8 cellular contexts compared by ENCODE assay signal in genomic region chr12:75489613-75490210, GRCh38. TPM values are rescaled to one million over a fixed set of nuclear protein-coding genes. Genes with fewer than 3 reads are reported as not detected.
A peak's percentile ranks its signal among the peaks of the same experiment; 100 is the strongest.
DNase-seq lines count a peak whose midpoint lies in the region; TF ChIP-seq lines count a peak whose summit lies in the region.

No MANE protein-coding gene starts in this region.

- no peaks in the 10 kb centered on the region for H3K27me3 Mint-ChIP-seq in CD4-positive, alpha-beta memory T cell

- TF ChIP-seq CTCF in SK-N-SH (IDR thresholded peaks at IDR 0.05) = no peak
- TF ChIP-seq CTCF in fibroblast of lung (conservative IDR thresholded peaks at IDR 0.05 in 1 of 2, IDR thresholded peaks at IDR 0.05 in 1 of 2; ENCODE audit: low read depth in 1 of 2, low read length in 2 of 2) = no peak
- no peak for TF ChIP-seq CTCF in suprapubic skin (IDR thresholded peaks at IDR 0.05)
- TF ChIP-seq CTCF in tibial nerve (IDR thresholded peaks at IDR 0.05) = no peak

- no peaks in the 10 kb centered on the region for H3K9me2 ChIP-seq in GM23248 (ENCODE audit: insufficient read depth)
- no peaks in the 10 kb centered on the region for H3K9me2 ChIP-seq in SK-N-SH

- peaks cover 73% of the 10 kb centered on the region for H3F3A ChIP-seq in GM23248 (ENCODE audit: insufficient read depth)
- H3F3A ChIP-seq in SK-N-SH (replicated peaks; ENCODE audit: insufficient read depth) = peaks cover 62% of the 10 kb centered on the region

- H3K4me3 Mint-ChIP-seq in CD4-positive, alpha-beta memory T cell = peak overlapping the region in 7 of 8 donors; percentile 2 to 72 (median 28)

- no peaks in the 10 kb centered on the region for H3K27me3 ChIP-seq in CD4-positive, alpha-beta memory T cell (ENCODE audit: insufficient read depth, low read length)
- no peaks in the 10 kb centered on the region for H3K27me3 ChIP-seq in GM23248 (replicated peaks; ENCODE audit: insufficient read depth)
- H3K27me3 ChIP-seq in SK-N-SH (ENCODE audit: insufficient read depth) = no peaks in the 10 kb centered on the region
- H3K27me3 ChIP-seq in fibroblast of lung (ENCODE audit: control insufficient read depth, insufficient read depth, low read length) = no peaks in the 10 kb centered on the region
- H3K27me3 ChIP-seq in suprapubic skin = no peaks in the 10 kb centered on the region
- H3K27me3 ChIP-seq in tibial nerve = no peaks in the 10 kb centered on the region

- no peak overlapping the region for H3K9ac ChIP-seq in GM23248
- H3K9ac ChIP-seq in SK-N-SH = peak overlapping the region; percentile 26; the same call in 1 of the 2 replicates
- H3K9ac ChIP-seq in fibroblast of lung (ENCODE audit: insufficient read depth, low read length) = no peak overlapping the region

- peaks cover 19% of the 10 kb centered on the region for H3K36me3 ChIP-seq in CD4-positive, alpha-beta memory T cell (ENCODE audit: insufficient read depth, low read length)
- H3K36me3 ChIP-seq in GM23248 (ENCODE audit: low read depth) (peaks cover 60% of the 10 kb centered on the region), SK-N-SH (replicated peaks in 1 of 2; ENCODE audit: control insufficient read depth in 1 of 2, insufficient read depth in 2 of 2, low read length in 1 of 2) (peaks cover 18 to 62% of the 10 kb centered on the region in 2 experiments), fibroblast of lung (ENCODE audit: control insufficient read depth, insufficient read depth, low read length) (peaks cover 3% of the 10 kb centered on the region), suprapubic skin (peaks cover 7% of the 10 kb centered on the region), tibial nerve (peaks cover 0 to 11% (median 0%) of the 10 kb centered on the region in 3 donors)

- H2AFZ ChIP-seq in GM23248 (peak overlapping the region; percentile 37), SK-N-SH (ENCODE audit: low read depth) (peak overlapping the region; percentile 22), fibroblast of lung (ENCODE audit: low read length) (no peak overlapping the region)

- peaks cover 55% of the 10 kb centered on the region for H3K4me1 ChIP-seq in CD4-positive, alpha-beta memory T cell (ENCODE audit: insufficient read depth, low read length)
- H3K4me1 ChIP-seq in GM23248 (ENCODE audit: insufficient read depth) (peaks cover 45% of the 10 kb centered on the region), SK-N-SH (ENCODE audit: control insufficient read depth in 1 of 2, insufficient read depth in 2 of 2, low read depth in 1 of 2, low read length in 1 of 2) (peaks cover 0 to 27% of the 10 kb centered on the region in 2 experiments; a peak in 3 of 4 replicates), fibroblast of lung (ENCODE audit: control insufficient read depth, extremely low read depth, insufficient read depth, low read length) (peaks cover 7% of the 10 kb centered on the region), suprapubic skin (peaks cover 3% of the 10 kb centered on the region), tibial nerve (no peaks in the 10 kb centered on the region)

- peak overlapping the region; percentile 57 to 92 (median 83) for H3K27ac Mint-ChIP-seq in CD4-positive, alpha-beta memory T cell

- WGBS in GM23248 (ENCODE audit: low coverage in 1 of 2, low lambda C conversion rate in 2 of 2, missing lambda C conversion rate in 2 of 2), 2 experiments = 22 to 23% methylated on average over 7 of the region's 7 CpGs
- WGBS in SK-N-SH (ENCODE audit: low lambda C conversion rate) = 32% methylated on average over 7 of the region's 7 CpGs
- WGBS in suprapubic skin = 54% methylated on average over 7 of the region's 7 CpGs
- 61 to 65% methylated on average over 7 of the region's 7 CpGs for WGBS in tibial nerve, 2 donors

- TF ChIP-seq POLR2A in suprapubic skin (IDR thresholded peaks at IDR 0.05) (no peak), tibial nerve (IDR thresholded peaks at IDR 0.05) (no peak)

- H3K79me2 ChIP-seq in GM23248 (ENCODE audit: insufficient read depth) (peaks cover 83% of the 10 kb centered on the region), SK-N-SH (ENCODE audit: insufficient read depth) (peaks cover 79% of the 10 kb centered on the region), fibroblast of lung (ENCODE audit: control insufficient read depth, insufficient read depth, low read length) (peaks cover 22% of the 10 kb centered on the region)

- H3K9me3 ChIP-seq in CD4-positive, alpha-beta memory T cell (ENCODE audit: control insufficient read depth in 1 of 2, low read length in 2 of 2) = no peaks in the 10 kb centered on the region
- H3K9me3 ChIP-seq in GM23248 (ENCODE audit: low read depth) = no peaks in the 10 kb centered on the region
- no peaks in the 10 kb centered on the region for H3K9me3 ChIP-seq in SK-N-SH
- no peaks in the 10 kb centered on the region for H3K9me3 ChIP-seq in fibroblast of lung (ENCODE audit: control insufficient read depth, insufficient read depth, low read depth, low read length)
- H3K9me3 ChIP-seq in suprapubic skin = no peaks in the 10 kb centered on the region
- H3K9me3 ChIP-seq in tibial nerve = no peaks in the 10 kb centered on the region

- H3K4me2 ChIP-seq in GM23248 (ENCODE audit: unreplicated experiment) = peak overlapping the region; percentile 57
- peak overlapping the region; percentile 70 for H3K4me2 ChIP-seq in SK-N-SH
- no peak overlapping the region for H3K4me2 ChIP-seq in fibroblast of lung (ENCODE audit: extremely low read depth, insufficient read depth, low read length)

- in situ Hi-C loops in GM23248 (cut with MboI) = loop anchor here (5.0 to 25.0 kb wide), 3 partner anchors 95 to 802 kb away; partner anchors contain the start of genes CAPS2, GLIPR1L1 and GLIPR1L2

- peak in 1 of 5 donors; percentile 41 for DNase-seq in CD4-positive, alpha-beta memory T cell
- DNase-seq in GM23248 (peak; percentile 83), SK-N-SH (no peak), fibroblast of lung (ENCODE audit: low read depth in 2 of 2) (peak; percentile 33 to 75), suprapubic skin (ENCODE audit: low spot score in 2 of 2) (no peak), NCI-H1436 treated with DMSO at 0.1 percent for 48 hours (lab: John Stamatoyannopoulos, UW) (no peak), tibial nerve (ENCODE audit: low spot score in 2 of 2) (no peak), NCI-H1092 treated with DMSO at 0.1 percent for 48 hours (lab: John Stamatoyannopoulos, UW) (no peak)

- peaks cover 42 to 66% of the 10 kb centered on the region in 2 donors for H3K36me3 Mint-ChIP-seq in CD4-positive, alpha-beta memory T cell

- intact Hi-C loops in CD4-positive, alpha-beta memory T cell (cut with micrococcal nuclease) = loop anchor here (1.0 to 2.0 kb wide), 2 partner anchors 15 to 52 kb away; no protein-coding TSS in a partner anchor

- TF ChIP-seq EP300 in SK-N-SH (IDR thresholded peaks at IDR 0.05; ENCODE audit: borderline replicate concordance in 1 of 2, low read depth in 1 of 2, low read length in 1 of 2) = peak in 1 of 2 experiments; percentile 67; a peak in 2 of 4 replicates
- TF ChIP-seq EP300 in suprapubic skin (IDR thresholded peaks at IDR 0.05) = no peak
- no peak for TF ChIP-seq EP300 in tibial nerve (IDR thresholded peaks at IDR 0.05)

- H3K27ac ChIP-seq in CD4-positive, alpha-beta memory T cell (ENCODE audit: low read depth, low read length) = peak overlapping the region; percentile 3
- H3K27ac ChIP-seq in GM23248 (peak overlapping the region; percentile 60), SK-N-SH (ENCODE audit: low read depth in 2 of 2, low read length in 1 of 2) (peak overlapping the region; percentile 66 to 75; a peak in 3 of 4 replicates), fibroblast of lung (ENCODE audit: insufficient read depth, low read length) (peak overlapping the region; percentile 17), suprapubic skin (no peak overlapping the region), tibial nerve (no peak overlapping the region)

- no peak overlapping the region for H3K4me3 ChIP-seq in CD4-positive, alpha-beta memory T cell (ENCODE audit: low read length in 2 of 2)
- H3K4me3 ChIP-seq in GM23248 (peak overlapping the region; percentile 45), SK-N-SH (ENCODE audit: low read depth in 2 of 2, low read length in 1 of 2) (peak overlapping the region in 1 of 2 experiments; percentile 25; a peak in 1 of 4 replicates), fibroblast of lung (replicated peaks in 1 of 4; ENCODE audit: control extremely low read depth in 1 of 4, insufficient read depth in 1 of 4, low read depth in 3 of 4, low read length in 4 of 4) (no peak overlapping the region), suprapubic skin (no peak overlapping the region), tibial nerve (no peak overlapping the region)

- CTCF ChIA-PET in CD4-positive, alpha-beta memory T cell (lab: Charles Lee; ENCODE audit: partially characterized antibody) = interaction anchor here (1.5 to 7.7 kb wide), 4 partner anchors 10 to 100 kb away, joined by 7 to 87 read pairs (median 24); partner anchors contain the start of genes GLIPR1 and GLIPR1L2
- CTCF ChIA-PET in SK-N-SH (lab: Yijun Ruan, JAX) = interaction anchor here (1.9 kb wide), 1 partner anchor 15 kb away, joined by 6 read pairs; no protein-coding TSS in a partner anchor

- H4K20me1 ChIP-seq in GM23248 (ENCODE audit: insufficient read depth) = no peaks in the 10 kb centered on the region; the same call in 1 of the 2 replicates
- H4K20me1 ChIP-seq in SK-N-SH (ENCODE audit: insufficient read depth) = no peaks in the 10 kb centered on the region
- H4K20me1 ChIP-seq in fibroblast of lung (ENCODE audit: control insufficient read depth, extremely low read depth, insufficient read depth, low read length) = no peaks in the 10 kb centered on the region

- peaks cover 0 to 1% (median 0%) of the 10 kb centered on the region in 8 donors for H3K9me3 Mint-ChIP-seq in CD4-positive, alpha-beta memory T cell

- no peak for TF ChIP-seq RAD21 in SK-N-SH (IDR thresholded peaks at IDR 0.05; ENCODE audit: low read length)

- peaks cover 47 to 81% (median 59%) of the 10 kb centered on the region in 4 donors for H3K4me1 Mint-ChIP-seq in CD4-positive, alpha-beta memory T cell

- POLR2A ChIA-PET in CD4-positive, alpha-beta memory T cell (lab: Charles Lee; ENCODE audit: partially characterized antibody) = interaction anchor here (1.1 kb wide), 1 partner anchor 33 kb away, joined by 3 read pairs; no protein-coding TSS in a partner anchor
- POLR2A ChIA-PET in SK-N-SH (lab: Yijun Ruan, JAX) = no interaction called here

RNA-seq across cellular contexts. Expression of gene GLIPR1, which starts 9.2 kb away (rescaled TPM):
- 10 to 100 TPM; 96.1 to 99.8 TPM for total RNA-seq in CD4-positive, alpha-beta memory T cell
- polyA plus RNA-seq in CD4-positive, alpha-beta memory T cell = 100 to 1,000 TPM; 159 to 222 TPM
- total RNA-seq in GM23248 (2014; rRNA removed; shearing (Covaris generic)) = 272 and 303 TPM in 2 replicates
- polyA plus RNA-seq in GM23248 (2016; fragmentation: Nextera tagmentation; extraction: Ambion mirVana) (488 and 507 TPM in 2 replicates), SK-N-SH (2012; rRNA removed) (75.6 and 141 TPM in 2 replicates), fibroblast of lung (186 and 245 TPM in 2 replicates)
- 90.9 and 104 TPM in 2 replicates for polyA plus RNA-seq in SK-N-SH (2012; cell fraction: cytosol; rRNA removed)
- polyA plus RNA-seq in SK-N-SH (2012; cell fraction: nucleus; rRNA removed) = 70.1 and 139 TPM in 2 replicates
- total RNA-seq in fibroblast of lung (36.0 and 59.8 TPM in 2 replicates), suprapubic skin (1 to 10 TPM; 1.8 to 6.7 (median 4.4) TPM), tibial nerve (10 to 100 TPM in 1 of 4 donors, 1 to 10 TPM in 3; 4.7 to 12.3 (median 6.5) TPM)
- 109 and 145 TPM in 2 replicates for polyA plus RNA-seq in fibroblast of lung (2012)
- polyA minus RNA-seq in fibroblast of lung (ENCODE audit: low replicate concordance) = 52.4 and 58.4 TPM in 2 replicates

RNA-seq across cellular contexts. Expression of gene KRR1, which starts 21.7 kb away (rescaled TPM):
- 10 to 100 TPM; 60.7 to 65.0 TPM for total RNA-seq in CD4-positive, alpha-beta memory T cell
- 10 to 100 TPM; 51.2 to 66.1 TPM for polyA plus RNA-seq in CD4-positive, alpha-beta memory T cell
- total RNA-seq in GM23248 (2014; rRNA removed; shearing (Covaris generic)) = 45.3 and 54.9 TPM in 2 replicates
- polyA plus RNA-seq in GM23248 (2016; fragmentation: Nextera tagmentation; extraction: Ambion mirVana) = 35.1 and 37.4 TPM in 2 replicates
- polyA plus RNA-seq in SK-N-SH (2012; rRNA removed) = 13.8 and 16.1 TPM in 2 replicates
- polyA plus RNA-seq in SK-N-SH (2012; cell fraction: cytosol; rRNA removed) = 19.3 and 30.3 TPM in 2 replicates
- 8.8 and 19.2 TPM in 2 replicates for polyA plus RNA-seq in SK-N-SH (2012; cell fraction: nucleus; rRNA removed)
- total RNA-seq in fibroblast of lung = 36.5 and 46.9 TPM in 2 replicates
- 49.7 and 63.6 TPM in 2 replicates for polyA plus RNA-seq in fibroblast of lung
- 32.0 and 42.3 TPM in 2 replicates for polyA plus RNA-seq in fibroblast of lung (2012)
- 0.08 and 0.37 TPM in 2 replicates for polyA minus RNA-seq in fibroblast of lung (ENCODE audit: low replicate concordance)
- 10 to 100 TPM; 34.6 to 56.5 (median 39.1) TPM for total RNA-seq in suprapubic skin
- total RNA-seq in tibial nerve = 10 to 100 TPM; 16.5 to 34.7 (median 22.2) TPM

Comparison
In these comparisons a context has a peak if more than half of its experiments do, and no peak if none do; other contexts are left out.
1. DNase-seq: peak in GM23248 (single experiment) and fibroblast of lung (2 of 2); none in SK-N-SH (single experiment), suprapubic skin (0 of 2), NCI-H1436 treated with DMSO at 0.1 percent for 48 hours (single experiment), tibial nerve (0 of 2) and NCI-H1092 treated with DMSO at 0.1 percent for 48 hours (single experiment).
2. H3K27ac ChIP-seq: peak in CD4-positive, alpha-beta memory T cell (single experiment), GM23248 (single experiment), SK-N-SH (2 of 2) and fibroblast of lung (single experiment); none in suprapubic skin (single experiment) and tibial nerve (0 of 4).